In genomic region chr3:23811117-23811487, GRCh38 we compare ENCODE assay signal across 8 cellular contexts. TPM values are rescaled to one million over a fixed set of nuclear protein-coding genes. Genes with fewer than 3 reads are reported as not detected.
A peak's percentile ranks its signal among the peaks of the same experiment; 100 is the strongest.
DNase-seq lines count a peak whose midpoint lies in the region; ATAC-seq and TF ChIP-seq lines count a peak whose summit lies in the region.

No MANE protein-coding gene starts in this region.

- peak overlapping the region; percentile 83 for H3K4me2 ChIP-seq in PC-3 (ENCODE audit: low read length)
- H3K4me2 ChIP-seq in neural cell (ENCODE audit: low read length), result peak overlapping the region; percentile 5

- H3K9me3 ChIP-seq in PC-3 (ENCODE audit: low read length), result no peaks in the 10 kb centered on the region
- peaks cover 5% of the 10 kb centered on the region for H3K9me3 ChIP-seq in endodermal cell (ENCODE audit: control insufficient read depth, low read length)
- H3K9me3 ChIP-seq in neural cell (ENCODE audit: low read length), result no peaks in the 10 kb centered on the region

- H3K27me3 Mint-ChIP-seq in activated CD4-positive, alpha-beta T cell treated with anti-CD3 and anti-CD28 coated beads for 36 hours, result no peaks in the 10 kb centered on the region
- H3K27me3 Mint-ChIP-seq in endodermal cell (ENCODE audit: insufficient read depth), result no peaks in the 10 kb centered on the region

- H3K79me2 ChIP-seq in PC-3 (ENCODE audit: low read length) (peaks cover 98% of the 10 kb centered on the region), neural cell (replicated peaks; ENCODE audit: insufficient read depth, low read length) (peaks cover 27% of the 10 kb centered on the region)

- DNase-seq in activated CD4-positive, alpha-beta T cell treated with anti-CD3 and anti-CD28 coated beads for 36 hours, result no peak
- DNase-seq in activated CD4-positive, alpha-beta T cell treated with anti-CD3 and anti-CD28 coated beads for 48 hours, result no peak
- DNase-seq in PC-3 (peak; percentile 56), endodermal cell (no peak)

- intact Hi-C loops in activated CD4-positive, alpha-beta T cell treated with anti-CD3 and anti-CD28 coated beads for 36 hours (cut with DNase I, micrococcal nuclease), result loop anchor here (5.0 kb wide), 3 partner anchors 106 to 1971 kb away; partner anchors contain the start of genes NGLY1 (in 1 of the 2), NKIRAS1 (in 1 of the 2), RPL15 (in 1 of the 2) and TOP2B (in 1 of the 2)
- intact Hi-C loops in PC-3 (cut with micrococcal nuclease), result no loop called here

- H4K20me1 ChIP-seq in PC-3 (ENCODE audit: low read length) (peaks cover 27% of the 10 kb centered on the region), neural cell (ENCODE audit: insufficient read depth) (no peaks in the 10 kb centered on the region)

- H3K4me1 ChIP-seq in PC-3 (ENCODE audit: insufficient read depth, low read length) (peaks cover 54% of the 10 kb centered on the region), endodermal cell (ENCODE audit: control insufficient read depth, insufficient read depth, low read length) (peaks cover 10% of the 10 kb centered on the region)

- H3F3A ChIP-seq in PC-3 (ENCODE audit: low read length, unreplicated experiment), result no peaks in the 10 kb centered on the region
- H3F3A ChIP-seq in neural cell (ENCODE audit: insufficient read depth, low read length, poor library complexity, severe bottlenecking), result no peaks in the 10 kb centered on the region

- CTCF ChIA-PET in activated CD4-positive, alpha-beta T cell treated with anti-CD3 and anti-CD28 coated beads for 36 hours (lab: Charles Lee), result interaction anchor here (0.6 kb wide), 1 partner anchor 92 kb away, joined by 4 read pairs; no protein-coding TSS in a partner anchor
- CTCF ChIA-PET in PC-3 (lab: Charles Lee), result no interaction called here

- H3K27me3 ChIP-seq in PC-3 (ENCODE audit: low read length) (no peaks in the 10 kb centered on the region), endodermal cell (ENCODE audit: control insufficient read depth, insufficient read depth, low read length, poor library complexity, severe bottlenecking) (no peaks in the 10 kb centered on the region), neural cell (ENCODE audit: insufficient read depth, low read depth, low read length) (peaks cover 8% of the 10 kb centered on the region)

- H3K9ac ChIP-seq in PC-3 (ENCODE audit: low read length) (peak overlapping the region; percentile 91), endodermal cell (ENCODE audit: extremely low read depth, low read length, poor library complexity, severe bottlenecking) (peak overlapping the region; percentile 88), neural cell (ENCODE audit: low read length) (no peak overlapping the region)

- POLR2A ChIA-PET in activated CD4-positive, alpha-beta T cell treated with anti-CD3 and anti-CD28 coated beads for 36 hours (lab: Charles Lee), result interaction anchor here (2.4 kb wide), 1 partner anchor 106 kb away, joined by 7 read pairs; the partner anchor contains the start of genes NKIRAS1 and RPL15
- POLR2A ChIA-PET in PC-3 (lab: Charles Lee; ENCODE audit: unreplicated experiment), result no interaction called here

- H3K27ac ChIP-seq in PC-3 (ENCODE audit: low read length) (peak overlapping the region; percentile 69), endodermal cell (ENCODE audit: low read depth, low read length) (no peak overlapping the region), neural cell (ENCODE audit: low read length) (no peak overlapping the region)

- H2AFZ ChIP-seq in PC-3 (ENCODE audit: low read length) (peak overlapping the region; percentile 77), neural cell (ENCODE audit: low read depth, low read length) (no peak overlapping the region)

- no TSS peak for BruUV-seq in PC-3 (replicated peaks; lab: Mats Ljungman, UMichigan)

- TF ChIP-seq CTCF in PC-3 (conservative IDR thresholded peaks at IDR 0.05; ENCODE audit: low read depth, low read length) (no peak; the same call in 1 of the 2 replicates), endodermal cell (conservative IDR thresholded peaks at IDR 0.05) (no peak), neural cell (IDR thresholded peaks at IDR 0.05; ENCODE audit: poor library complexity, severe bottlenecking) (no peak)

- H3K36me3 ChIP-seq in PC-3 (ENCODE audit: low read depth, low read length) (peaks cover 26% of the 10 kb centered on the region; the same call in 1 of the 2 replicates), endodermal cell (ENCODE audit: control insufficient read depth, insufficient read depth, low read length) (peaks cover 51% of the 10 kb centered on the region), neural cell (ENCODE audit: insufficient read depth, low read length) (no peaks in the 10 kb centered on the region)

- peak overlapping the region; percentile 94 for H3K4me3 Mint-ChIP-seq in activated CD4-positive, alpha-beta T cell treated with anti-CD3 and anti-CD28 coated beads for 36 hours
- H3K4me3 Mint-ChIP-seq in endodermal cell, result peak overlapping the region; percentile 91

- H3K9me3 Mint-ChIP-seq in activated CD4-positive, alpha-beta T cell treated with anti-CD3 and anti-CD28 coated beads for 36 hours (ENCODE audit: low read depth), result no peaks in the 10 kb centered on the region
- no peaks in the 10 kb centered on the region for H3K9me3 Mint-ChIP-seq in endodermal cell

- peak; percentile 15 for ATAC-seq in activated CD4-positive, alpha-beta T cell treated with anti-CD3 and anti-CD28 coated beads for 36 hours
- ATAC-seq in PC-3 (peak; percentile 19), HG03025 (IDR thresholded peaks at IDR 0.05; ENCODE audit: low FRiP score, unreplicated experiment) (no peak), HG03108 (IDR thresholded peaks at IDR 0.05; ENCODE audit: unreplicated experiment) (no peak), GM19397 (IDR thresholded peaks at IDR 0.05; ENCODE audit: unreplicated experiment) (no peak)

- H3K27ac Mint-ChIP-seq in activated CD4-positive, alpha-beta T cell treated with anti-CD3 and anti-CD28 coated beads for 36 hours, result peak overlapping the region; percentile 98
- H3K27ac Mint-ChIP-seq in endodermal cell, result peak overlapping the region; percentile 98

- WGBS in endodermal cell (ENCODE audit: insufficient coverage in 1 of 2, insufficient read length in 1 of 2), 2 experiments, result 40 to 53% methylated on average over 10 to 11 of the region's 11 CpGs

- no peak for TF ChIP-seq EP300 in neural cell (conservative IDR thresholded peaks at IDR 0.05; ENCODE audit: poor library complexity, severe bottlenecking)

- H3K36me3 Mint-ChIP-seq in activated CD4-positive, alpha-beta T cell treated with anti-CD3 and anti-CD28 coated beads for 36 hours (ENCODE audit: low read depth), result peaks cover 34% of the 10 kb centered on the region
- peaks cover 45% of the 10 kb centered on the region for H3K36me3 Mint-ChIP-seq in endodermal cell (ENCODE audit: low read depth)

- peaks cover 59% of the 10 kb centered on the region for H3K4me1 Mint-ChIP-seq in activated CD4-positive, alpha-beta T cell treated with anti-CD3 and anti-CD28 coated beads for 36 hours
- peaks cover 49% of the 10 kb centered on the region for H3K4me1 Mint-ChIP-seq in endodermal cell

- no peak for TF ChIP-seq RAD21 in neural cell (conservative IDR thresholded peaks at IDR 0.05)

- H3K9me2 ChIP-seq in PC-3 (replicated peaks; ENCODE audit: low read length), result no peaks in the 10 kb centered on the region
- no peaks in the 10 kb centered on the region for H3K9me2 ChIP-seq in neural cell (ENCODE audit: insufficient read depth, low read length)

- H3K4me3 ChIP-seq in PC-3 (ENCODE audit: low read length), result peak overlapping the region; percentile 90
- peak overlapping the region; percentile 87 for H3K4me3 ChIP-seq in endodermal cell (ENCODE audit: low read length)
- peak overlapping the region; percentile 66 for H3K4me3 ChIP-seq in neural cell (ENCODE audit: low read length)

TF ChIP-seq in neural cell, 6 proteins besides CTCF, POLR2A, EP300 and RAD21:
- TF ChIP-seq MXI1 (conservative IDR thresholded peaks at IDR 0.05; ENCODE audit: poor library complexity, severe bottlenecking), result no peak
- no peak for TF ChIP-seq TAF1 (IDR thresholded peaks at IDR 0.05; ENCODE audit: low read depth)
- no peak for TF ChIP-seq REST (IDR thresholded peaks at IDR 0.05; ENCODE audit: borderline replicate concordance)
- TF ChIP-seq EZH2 (IDR thresholded peaks at IDR 0.05; ENCODE audit: borderline replicate concordance, insufficient read depth, low read length, poor library complexity, severe bottlenecking), result no peak
- no peak for TF ChIP-seq POLR2AphosphoS5 (IDR thresholded peaks at IDR 0.05)
- no peak for TF ChIP-seq SMC3 (conservative IDR thresholded peaks at IDR 0.05; ENCODE audit: poor library complexity)

RNA-seq across cellular contexts. Expression of gene UBE2E1, which starts 5.3 kb away (rescaled TPM):
- total RNA-seq in activated CD4-positive, alpha-beta T cell treated with anti-CD3 and anti-CD28 coated beads for 36 hours, result 10 to 100 TPM; 86.3 to 93.8 TPM
- 90.1 and 117 TPM in 2 replicates for total RNA-seq in PC-3 (2014; rRNA removed)
- 100 to 1,000 TPM; 112 to 120 TPM for total RNA-seq in endodermal cell
- polyA plus RNA-seq in endodermal cell (2013, experiment 1 of 2), result 156 TPM
- 143 TPM for polyA plus RNA-seq in endodermal cell (2013, experiment 2 of 2)
- 133 and 157 TPM in 2 replicates for polyA plus RNA-seq in neural cell
- 77.4 and 93.8 TPM in 2 replicates for polyA minus RNA-seq in neural cell

Comparison
In these comparisons a context has a peak if more than half of its experiments do, and no peak if none do; other contexts are left out.
1. ATAC-seq: peak in activated CD4-positive, alpha-beta T cell treated with anti-CD3 and anti-CD28 coated beads for 36 hours (single experiment) and PC-3 (single experiment); none in HG03025 (single experiment), HG03108 (single experiment) and GM19397 (single experiment).
2. Peak in every context shown above with its lines, with median percentiles within 50 percentile points of each other: H3K4me3 ChIP-seq.